ENCODE assay signal across 8 cellular contexts in the genomic region with DNA sequence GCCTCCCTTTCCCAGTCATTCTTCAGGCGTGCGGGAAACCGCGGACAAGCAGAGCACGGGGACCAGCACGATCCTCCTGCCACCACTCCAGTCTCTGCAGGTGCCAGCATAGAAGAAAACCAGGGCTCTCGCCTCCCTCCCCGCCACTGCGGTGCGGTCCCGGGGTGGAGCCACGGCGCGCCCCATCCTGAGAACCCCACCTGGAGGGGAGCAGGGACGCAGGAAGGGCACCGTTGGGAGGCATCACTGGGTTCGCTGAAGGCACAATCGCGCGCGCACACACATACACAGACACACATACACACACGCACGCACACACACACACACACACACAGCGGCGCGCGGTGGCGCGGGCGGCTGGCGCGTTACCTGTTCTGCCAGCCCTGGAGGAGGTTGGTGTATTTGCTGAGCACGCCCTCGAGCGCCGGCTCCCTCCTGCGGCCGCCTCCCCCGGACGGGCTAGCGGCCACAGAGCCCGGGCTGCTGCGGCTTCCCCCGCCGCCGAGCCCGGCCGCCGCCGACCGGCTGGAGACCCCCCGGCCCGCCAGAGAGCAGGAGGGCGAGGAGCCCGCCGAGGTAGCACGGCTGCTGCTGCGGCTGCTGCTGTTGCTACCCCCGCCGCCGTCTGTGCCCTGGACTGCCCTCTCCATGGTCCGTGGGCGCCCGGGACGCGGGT. TPM values are rescaled to one million over a fixed set of nuclear protein-coding genes. Genes with fewer than 3 reads are reported as not detected.
DNase-seq lines count a peak whose midpoint lies in the region; ATAC-seq lines count a peak whose summit lies in the region.

No MANE protein-coding gene starts in this region.

- in situ Hi-C loops in ACHN (cut with HindIII; ENCODE audit: low pct_ligation_motif_present, low pct_unique_long_range_greater_than_20kb, low sequenced_read_pairs) = no loop called here

- DNase-seq in ACHN = peak; percentile 59
- DNase-seq in LHCN-M2 (ENCODE audit: low read depth) = peak; percentile 54
- DNase-seq in T1000 (lab: John Stamatoyannopoulos, UW) = peak; percentile 47
- peak in 52 of 61 donors; percentile 6 to 76 (median 38) for DNase-seq in caudate nucleus (lab: John Stamatoyannopoulos, UW)
- DNase-seq in kidney tubule cell (ENCODE audit: low spot score) = peak; percentile 86
- DNase-seq in stimulated activated CD4-positive, alpha-beta T cell treated with anti-CD3 and anti-CD28 coated beads, Interleukin-1b, Interleukin-23, amount 100 ng/mL, for 4 hours (ENCODE audit: low read depth in 2 of 2) = peak; percentile 23 to 25

- H3K27ac ChIP-seq in caudate nucleus (ENCODE audit: low read depth, low read length) = no peak overlapping the region

- ATAC-seq in GM19351 (IDR thresholded peaks at IDR 0.05; ENCODE audit: unreplicated experiment) = peak; percentile 36
- no peak for ATAC-seq in HG02973 (IDR thresholded peaks at IDR 0.05; ENCODE audit: unreplicated experiment)

RNA-seq across cellular contexts. Expression of a gene that starts 0.4 kb away (rescaled TPM):
- 48.2 and 61.5 TPM in 2 replicates for total RNA-seq in LHCN-M2 (2014; rRNA removed)
- polyA plus RNA-seq in LHCN-M2 (2012) = 13.4 TPM

RNA-seq across cellular contexts. Expression of a gene that starts 0.9 kb away (rescaled TPM):
- total RNA-seq in LHCN-M2 (2014; rRNA removed) = 0.38 and 0.75 TPM in 2 replicates
- 0.17 TPM for polyA plus RNA-seq in LHCN-M2 (2012)

Comparison
In these comparisons a context has a peak if more than half of its experiments do, and no peak if none do; other contexts are left out.
1. DNase-seq: peak in every context shown above with its lines; median percentile 86 in kidney tubule cell; 59 in ACHN; 54 in LHCN-M2; 47 in T1000; 38 in caudate nucleus; 24 in stimulated activated CD4-positive, alpha-beta T cell treated with anti-CD3 and anti-CD28 coated beads, Interleukin-1b, Interleukin-23, amount 100 ng/mL, for 4 hours.